Comparison of ENCODE assay signal across 14 cellular contexts in the genomic region with DNA sequence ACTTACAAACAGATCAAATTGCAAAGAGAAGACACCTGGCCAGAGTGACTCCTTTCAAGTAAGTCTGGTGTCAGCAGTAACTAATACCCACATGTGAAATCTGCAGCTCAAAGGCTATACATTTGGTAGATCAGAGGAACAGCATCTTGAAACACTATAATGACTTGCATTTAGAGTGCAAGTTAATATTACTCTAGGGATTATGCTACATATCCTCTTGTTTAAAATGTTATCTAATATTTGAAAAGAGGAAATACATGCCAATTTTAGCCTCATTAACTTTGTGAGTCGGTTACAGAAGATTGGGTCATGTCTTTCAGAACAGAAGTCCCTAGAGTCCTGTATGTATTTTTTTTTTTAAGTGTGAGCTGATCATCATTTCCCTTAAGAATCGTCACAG. TPM values are rescaled to one million over a fixed set of nuclear protein-coding genes. Genes with fewer than 3 reads are reported as not detected.
DNase-seq lines count a peak whose midpoint lies in the region; ATAC-seq and TF ChIP-seq lines count a peak whose summit lies in the region.
"Had no signal": no experiment of that assay in that cellular context is flagged by ENCODE, and none has a peak within 500 bp of the region (broad histone marks: within the 10 kb centered on the region; RNA-seq: fewer than 3 reads in every experiment).

No MANE protein-coding gene starts in this region.

- H3K36me3 ChIP-seq in stomach (peaks cover 6 to 71% (median 52%) of the 10 kb centered on the region in 4 donors), right lobe of liver (peaks cover 0 to 2% (median 0%) of the 10 kb centered on the region in 4 donors)

- peak; percentile 39 for ATAC-seq in GM18502 (IDR thresholded peaks at IDR 0.05; ENCODE audit: poor library complexity, unreplicated experiment)
- ATAC-seq in HG03108 (IDR thresholded peaks at IDR 0.05; ENCODE audit: unreplicated experiment) = peak; percentile 69
- ATAC-seq in right lobe of liver = no peak
- ATAC-seq: K562 had no signal

- intact Hi-C loops in posterior vena cava (cut with DNase I) = loop anchor here in 1 of 2 donors (5.0 kb wide), 1 partner anchor 1284 kb away; no protein-coding TSS in a partner anchor
- intact Hi-C loops in stomach (cut with DNase I; ENCODE audit: low total_unique reads) = no loop called here
- intact Hi-C loops in right lobe of liver (cut with DNase I) = no loop called here

- 56 to 71% (median 64%) methylated on average over 2 of the region's 2 CpGs for whole genome bisulfite sequencing in stomach, 5 donors
- WGBS in right lobe of liver (ENCODE audit: insufficient coverage, low coverage, low lambda C conversion rate, missing lambda C conversion rate) = 44% methylated on average over 2 of the region's 2 CpGs

- TF ChIP-seq POLR2A in stomach (IDR thresholded peaks at IDR 0.05) (no peak), right lobe of liver (IDR thresholded peaks at IDR 0.05) (no peak)

- H3K27ac ChIP-seq in stomach (no peak overlapping the region), right lobe of liver (no peak overlapping the region), RWPE1 (no peak overlapping the region)
- H3K27ac ChIP-seq: GM23248 had no signal

- H3K4me3 ChIP-seq in stomach = no peak overlapping the region
- H3K4me3 ChIP-seq in right lobe of liver = no peak overlapping the region
- H3K4me3 ChIP-seq: GM23248, K562 had no signal

- H3K4me1 ChIP-seq in stomach = no peaks in the 10 kb centered on the region
- H3K4me1 ChIP-seq in right lobe of liver = no peaks in the 10 kb centered on the region

- no peak for TF ChIP-seq EP300 in stomach (IDR thresholded peaks at IDR 0.05)

- no peaks in the 10 kb centered on the region for H3K9me3 ChIP-seq in stomach
- H3K9me3 ChIP-seq in right lobe of liver = no peaks in the 10 kb centered on the region

- TF ChIP-seq CTCF in GM20000 (IDR thresholded peaks at IDR 0.05; ENCODE audit: extremely low read depth, missing control alignments) (no peak), stomach (IDR thresholded peaks at IDR 0.05) (no peak), right lobe of liver (IDR thresholded peaks at IDR 0.05) (no peak), RWPE1 (conservative IDR thresholded peaks at IDR 0.05; ENCODE audit: low read depth) (no peak)

- CTCF ChIA-PET in RWPE1 (lab: Yijun Ruan, JAX) = no interaction called here

- no peaks in the 10 kb centered on the region for H3K27me3 ChIP-seq in stomach
- H3K27me3 ChIP-seq in right lobe of liver = no peaks in the 10 kb centered on the region

- POLR2A ChIA-PET in RWPE1 (lab: Yijun Ruan, JAX; ENCODE audit: low non-redundant PET) = no interaction called here

- DNase-seq in GM20000 (ENCODE audit: low spot score) (peak; percentile 10), OCI-M1 (lab: John Stamatoyannopoulos, UW) (peak; percentile 7), posterior vena cava (ENCODE audit: low spot score) (no peak), stomach (no peak), right lobe of liver (no peak), RWPE1 (ENCODE audit: low spot score) (no peak)
- DNase-seq: aorta, erythroblast, GM23248, posterior cingulate gyrus, RPMI8226 had no signal

RNA-seq across cellular contexts. Expression of a gene that starts 15.2 kb away (rescaled TPM):
- total RNA-seq in posterior vena cava (10 to 100 TPM; 36.8 to 42.0 TPM), stomach (10 to 100 TPM in 4 of 5 donors, under 1 TPM in 1; 0.87 to 49.6 (median 42.9) TPM), right lobe of liver (10 to 100 TPM; 16.1 to 20.6 (median 17.5) TPM)
- polyA plus RNA-seq in stomach = 10 to 100 TPM; 10.7 to 14.8 (median 13.2) TPM

Comparison
In these comparisons a context has a peak if more than half of its experiments do, and no peak if none do; other contexts are left out.
1. ATAC-seq: peak in GM18502 (single experiment) and HG03108 (single experiment); none in right lobe of liver (0 of 4).
2. DNase-seq: peak in GM20000 (single experiment) and OCI-M1 (single experiment); none in posterior vena cava (single experiment), stomach (single experiment), right lobe of liver (0 of 3) and RWPE1 (single experiment).